1 cellular context compared by ENCODE assay signal in the genomic region with DNA sequence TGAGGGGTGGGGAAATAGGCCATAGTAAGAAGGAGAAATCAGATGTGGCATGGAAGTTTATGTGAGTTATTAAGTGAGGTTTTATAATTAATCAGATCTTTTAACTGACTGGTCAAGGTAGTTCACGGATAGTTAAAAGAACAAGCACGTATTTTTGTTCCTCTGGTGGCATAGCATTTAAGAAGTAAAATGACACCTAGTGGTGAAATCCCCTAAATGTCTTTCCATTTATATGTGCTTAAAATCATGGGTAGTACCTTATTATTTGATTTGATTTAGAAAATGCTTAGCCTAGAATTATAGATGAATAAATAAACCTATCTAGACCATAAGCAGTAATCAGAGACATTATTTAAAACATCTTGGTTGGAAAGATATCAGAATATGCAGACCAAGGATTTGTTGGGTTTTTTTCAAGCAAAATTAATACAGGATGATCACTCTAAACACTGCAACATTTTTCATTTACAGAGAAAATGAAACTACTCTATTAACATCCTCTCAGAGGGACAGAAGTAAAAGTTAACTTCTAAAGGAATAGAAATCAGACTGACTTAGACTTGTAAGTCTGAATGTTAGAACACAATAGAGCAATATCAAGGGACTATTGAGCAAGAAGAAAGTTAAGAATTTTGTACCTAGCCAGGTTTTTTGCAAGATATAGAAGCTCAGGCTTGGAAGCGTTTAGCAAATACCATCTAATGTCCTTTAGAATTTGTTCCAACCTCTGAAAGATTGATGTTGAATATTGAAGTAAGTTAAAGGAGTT.
TF ChIP-seq lines count a peak whose summit lies in the region.

No MANE protein-coding gene starts in this region.

TF ChIP-seq in WTC11, 78 proteins besides CTCF, POLR2A, EP300 and RAD21 (continued from another document):
- TF ChIP-seq, protein P1, sequence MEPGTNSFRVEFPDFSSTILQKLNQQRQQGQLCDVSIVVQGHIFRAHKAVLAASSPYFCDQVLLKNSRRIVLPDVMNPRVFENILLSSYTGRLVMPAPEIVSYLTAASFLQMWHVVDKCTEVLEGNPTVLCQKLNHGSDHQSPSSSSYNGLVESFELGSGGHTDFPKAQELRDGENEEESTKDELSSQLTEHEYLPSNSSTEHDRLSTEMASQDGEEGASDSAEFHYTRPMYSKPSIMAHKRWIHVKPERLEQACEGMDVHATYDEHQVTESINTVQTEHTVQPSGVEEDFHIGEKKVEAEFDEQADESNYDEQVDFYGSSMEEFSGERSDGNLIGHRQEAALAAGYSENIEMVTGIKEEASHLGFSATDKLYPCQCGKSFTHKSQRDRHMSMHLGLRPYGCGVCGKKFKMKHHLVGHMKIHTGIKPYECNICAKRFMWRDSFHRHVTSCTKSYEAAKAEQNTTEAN (CRISPR knock-in tag; IDR thresholded peaks at IDR 0.05): no peak
- TF ChIP-seq KAT7 (CRISPR knock-in tag; IDR thresholded peaks at IDR 0.05; ENCODE audit: borderline replicate concordance) (no peak), MXD4 (CRISPR knock-in tag; IDR thresholded peaks at IDR 0.05; ENCODE audit: borderline replicate concordance) (no peak), NR3C1 (CRISPR knock-in tag; conservative IDR thresholded peaks at IDR 0.05; ENCODE audit: low read depth) (no peak)
- TF ChIP-seq, protein P2, sequence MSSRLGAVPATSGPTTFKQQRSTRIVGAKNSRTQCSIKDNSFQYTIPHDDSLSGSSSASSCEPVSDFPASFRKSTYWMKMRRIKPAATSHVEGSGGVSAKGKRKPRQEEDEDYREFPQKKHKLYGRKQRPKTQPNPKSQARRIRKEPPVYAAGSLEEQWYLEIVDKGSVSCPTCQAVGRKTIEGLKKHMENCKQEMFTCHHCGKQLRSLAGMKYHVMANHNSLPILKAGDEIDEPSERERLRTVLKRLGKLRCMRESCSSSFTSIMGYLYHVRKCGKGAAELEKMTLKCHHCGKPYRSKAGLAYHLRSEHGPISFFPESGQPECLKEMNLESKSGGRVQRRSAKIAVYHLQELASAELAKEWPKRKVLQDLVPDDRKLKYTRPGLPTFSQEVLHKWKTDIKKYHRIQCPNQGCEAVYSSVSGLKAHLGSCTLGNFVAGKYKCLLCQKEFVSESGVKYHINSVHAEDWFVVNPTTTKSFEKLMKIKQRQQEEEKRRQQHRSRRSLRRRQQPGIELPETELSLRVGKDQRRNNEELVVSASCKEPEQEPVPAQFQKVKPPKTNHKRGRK (CRISPR knock-in tag; IDR thresholded peaks at IDR 0.05; ENCODE audit: borderline replicate concordance): no peak
